15 cellular contexts compared by ENCODE assay signal in genomic region chr7:762891-763290, GRCh38. TPM values are rescaled to one million over a fixed set of nuclear protein-coding genes. Genes with fewer than 3 reads are reported as not detected.
A peak's percentile ranks its signal among the peaks of the same experiment; 100 is the strongest.
DNase-seq lines count a peak whose midpoint lies in the region; ATAC-seq and TF ChIP-seq lines count a peak whose summit lies in the region.
"Had no signal": no experiment of that assay in that cellular context is flagged by ENCODE, and none has a peak within 500 bp of the region (broad histone marks: within the 10 kb centered on the region; RNA-seq: fewer than 3 reads in every experiment).

No MANE protein-coding gene starts in this region.

- whole genome bisulfite sequencing in prostate gland = 58% methylated on average over 5 of the region's 5 CpGs

- DNase-seq in NCI-H2171 treated with DMSO at 0.1 percent for 48 hours (lab: John Stamatoyannopoulos, UW) (peak; percentile 21), NCI-H2171 (lab: John Stamatoyannopoulos, UW) (no peak), NOMO-1 (lab: John Stamatoyannopoulos, UW; ENCODE audit: unreplicated experiment in 2 of 2) (peak; percentile 25 to 38), WERI-Rb-1 (no peak), NCI-H82 (lab: John Stamatoyannopoulos, UW) (no peak), prostate gland (ENCODE audit: low spot score) (no peak)
- DNase-seq: CD8-positive, alpha-beta T cell; COR-L47; DMS153; GF-D8; HCEC 1CT; HFFc6; IMR-90 had no signal

- no peaks in the 10 kb centered on the region for H3K27me3 ChIP-seq in WERI-Rb-1 (ENCODE audit: insufficient read depth, low read depth, severe bottlenecking)
- H3K27me3 ChIP-seq in prostate gland (replicated peaks; ENCODE audit: insufficient read depth) = no peaks in the 10 kb centered on the region

- intact Hi-C loops in prostate gland (cut with DNase I) = no loop called here

- H3K9me3 ChIP-seq in WERI-Rb-1 (ENCODE audit: severe bottlenecking) (no peaks in the 10 kb centered on the region), prostate gland (no peaks in the 10 kb centered on the region)
- H3K9me3 ChIP-seq: A549 had no signal

- H3K4me3 ChIP-seq in WERI-Rb-1 (ENCODE audit: low read depth, low read length) = no peak overlapping the region
- no peak overlapping the region for H3K4me3 ChIP-seq in prostate gland
- H3K4me3 ChIP-seq: A549 had no signal

- ATAC-seq in HG02763 (IDR thresholded peaks at IDR 0.05; ENCODE audit: unreplicated experiment) = no peak
- ATAC-seq: A549; CD8-positive, alpha-beta T cell had no signal

- H3K27ac ChIP-seq in WERI-Rb-1 = peak overlapping the region; percentile 36
- H3K27ac ChIP-seq in prostate gland = no peak overlapping the region
- H3K27ac ChIP-seq: A549 had no signal

- peaks cover 63% of the 10 kb centered on the region for H3K36me3 ChIP-seq in WERI-Rb-1
- H3K36me3 ChIP-seq in prostate gland = peaks cover 9 to 10% of the 10 kb centered on the region in 2 donors

- TF ChIP-seq CTCF in WERI-Rb-1 (IDR thresholded peaks at IDR 0.05; ENCODE audit: low read depth, low read length) (no peak), prostate gland (IDR thresholded peaks at IDR 0.05) (no peak)

- H3K4me1 ChIP-seq in prostate gland (replicated peaks) = no peaks in the 10 kb centered on the region
- H3K4me1 ChIP-seq: A549 had no signal

- TF ChIP-seq POLR2A in prostate gland (IDR thresholded peaks at IDR 0.05) = no peak

RNA-seq across cellular contexts. Expression of gene PRKAR1B, which starts 35.8 kb away (rescaled TPM):
- total RNA-seq in prostate gland = 10 to 100 TPM; 20.2 to 44.8 TPM

RNA-seq across cellular contexts. Expression of gene DNAAF5, which starts 36.4 kb away (rescaled TPM):
- 10 to 100 TPM; 30.8 to 52.0 TPM for total RNA-seq in prostate gland

Comparison
In these comparisons a context has a peak if more than half of its experiments do, and no peak if none do; other contexts are left out.
1. DNase-seq: peak in NCI-H2171 treated with DMSO at 0.1 percent for 48 hours (single experiment) and NOMO-1 (2 of 2); none in NCI-H2171 (single experiment), WERI-Rb-1 (single experiment), NCI-H82 (single experiment) and prostate gland (single experiment).